1 cellular context compared by ENCODE assay signal in the genomic region with DNA sequence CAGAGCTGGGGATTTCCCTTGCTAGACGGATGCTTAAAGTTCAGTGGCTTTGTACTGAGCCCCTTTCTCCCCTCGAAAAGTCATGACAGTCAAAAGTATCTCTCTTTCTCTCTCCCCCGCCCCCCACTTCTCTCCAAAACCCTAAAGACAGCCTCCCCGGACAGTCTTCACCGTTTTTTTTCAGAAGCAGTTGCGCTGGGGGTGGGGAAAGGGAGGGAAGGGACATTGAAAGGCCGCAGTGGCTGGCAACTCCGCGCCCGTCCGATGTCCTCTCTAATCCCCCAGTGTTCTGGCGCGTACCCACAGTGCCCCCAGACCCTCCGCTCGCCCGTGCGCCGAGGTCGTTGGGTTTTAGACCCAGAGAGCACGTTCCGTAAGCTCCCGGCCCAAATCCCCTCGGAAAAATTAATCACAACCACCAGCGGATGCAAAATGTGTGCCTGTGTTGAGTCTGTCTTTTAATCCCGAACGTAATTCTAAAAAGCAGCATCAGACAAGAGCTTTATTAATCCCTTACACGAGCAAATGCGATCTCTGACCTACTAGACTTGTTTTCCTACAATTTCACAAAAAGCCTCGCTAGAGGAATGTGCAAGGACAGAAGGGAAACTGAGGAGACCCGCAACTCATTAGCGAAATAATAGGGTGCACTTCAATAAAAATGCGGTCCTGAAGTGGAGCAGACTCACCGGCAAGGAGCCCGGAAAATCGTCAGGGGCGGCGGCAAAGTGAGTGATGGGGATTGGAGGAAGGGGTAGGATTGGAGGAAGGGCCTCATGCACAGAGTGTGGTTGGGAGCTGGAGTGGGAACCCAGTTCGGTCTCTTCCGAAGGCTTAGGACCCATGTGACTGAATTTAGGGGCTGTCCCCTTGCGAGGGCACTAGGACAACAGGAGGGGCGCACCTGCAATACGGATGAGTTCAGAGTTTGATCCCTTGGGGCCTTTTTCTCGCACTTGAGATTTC.
TF ChIP-seq lines count a peak whose summit lies in the region.

No MANE protein-coding gene starts in this region.

TF ChIP-seq in IMR-90, 13 proteins besides CTCF, POLR2A, EP300 and RAD21 (continued from another document):
- TF ChIP-seq CEBPB (IDR thresholded peaks at IDR 0.05; ENCODE audit: low read depth, low read length) (no peak), FOS (IDR thresholded peaks at IDR 0.05; ENCODE audit: low read depth, low read length) (no peak), RFX5 (IDR thresholded peaks at IDR 0.05; ENCODE audit: low read depth, low read length) (no peak), MAFK (IDR thresholded peaks at IDR 0.05; ENCODE audit: low read depth, low read length) (no peak), NFE2L2 (IDR thresholded peaks at IDR 0.05; ENCODE audit: low read depth, low read length) (no peak), SMC3 (IDR thresholded peaks at IDR 0.05; ENCODE audit: low read depth, low read length) (no peak), MAZ (IDR thresholded peaks at IDR 0.05; ENCODE audit: borderline replicate concordance, low read depth, low read length) (no peak), CHD1 (IDR thresholded peaks at IDR 0.05; ENCODE audit: low read depth, low read length) (no peak), RCOR1 (IDR thresholded peaks at IDR 0.05; ENCODE audit: insufficient replicate concordance, low read length) (no peak)
- TF ChIP-seq, protein P1, sequence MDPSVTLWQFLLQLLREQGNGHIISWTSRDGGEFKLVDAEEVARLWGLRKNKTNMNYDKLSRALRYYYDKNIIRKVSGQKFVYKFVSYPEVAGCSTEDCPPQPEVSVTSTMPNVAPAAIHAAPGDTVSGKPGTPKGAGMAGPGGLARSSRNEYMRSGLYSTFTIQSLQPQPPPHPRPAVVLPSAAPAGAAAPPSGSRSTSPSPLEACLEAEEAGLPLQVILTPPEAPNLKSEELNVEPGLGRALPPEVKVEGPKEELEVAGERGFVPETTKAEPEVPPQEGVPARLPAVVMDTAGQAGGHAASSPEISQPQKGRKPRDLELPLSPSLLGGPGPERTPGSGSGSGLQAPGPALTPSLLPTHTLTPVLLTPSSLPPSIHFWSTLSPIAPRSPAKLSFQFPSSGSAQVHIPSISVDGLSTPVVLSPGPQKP (IDR thresholded peaks at IDR 0.05; ENCODE audit: borderline replicate concordance, low read depth, low read length) = no peak
- TF ChIP-seq, protein P2, sequence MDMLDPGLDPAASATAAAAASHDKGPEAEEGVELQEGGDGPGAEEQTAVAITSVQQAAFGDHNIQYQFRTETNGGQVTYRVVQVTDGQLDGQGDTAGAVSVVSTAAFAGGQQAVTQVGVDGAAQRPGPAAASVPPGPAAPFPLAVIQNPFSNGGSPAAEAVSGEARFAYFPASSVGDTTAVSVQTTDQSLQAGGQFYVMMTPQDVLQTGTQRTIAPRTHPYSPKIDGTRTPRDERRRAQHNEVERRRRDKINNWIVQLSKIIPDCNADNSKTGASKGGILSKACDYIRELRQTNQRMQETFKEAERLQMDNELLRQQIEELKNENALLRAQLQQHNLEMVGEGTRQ (IDR thresholded peaks at IDR 0.05; ENCODE audit: low read depth, low read length) = no peak
